ENCODE assay signal across 27 cellular contexts in genomic region chr12:63997198-63997597, GRCh38.
DNase-seq lines count a peak whose midpoint lies in the region; TF ChIP-seq lines count a peak whose summit lies in the region.
"Had no signal": no experiment of that assay in that cellular context is flagged by ENCODE, and none has a peak within 500 bp of the region (broad histone marks: within the 10 kb centered on the region; RNA-seq: fewer than 3 reads in every experiment).

No MANE protein-coding gene starts in this region.

- H3K36me3 Mint-ChIP-seq in activated CD4-positive, alpha-beta T cell treated with anti-CD3 and anti-CD28 coated beads, Interleukin-2, amount 10 ng/mL, durations not matched to agents 24 days and 14 days (ENCODE audit: low read depth), result no peaks in the 10 kb centered on the region
- H3K36me3 Mint-ChIP-seq: CD14-positive monocyte; CD8-positive, alpha-beta memory T cell; IgD-negative memory B cell had no signal

- H3K4me3 Mint-ChIP-seq in activated CD4-positive, alpha-beta T cell treated with anti-CD3 and anti-CD28 coated beads, Interleukin-2, amount 10 ng/mL, durations not matched to agents 24 days and 14 days, result no peak overlapping the region
- H3K4me3 Mint-ChIP-seq: CD14-positive monocyte; CD8-positive, alpha-beta memory T cell; IgD-negative memory B cell had no signal

- H3K9ac ChIP-seq in mammary epithelial cell (ENCODE audit: insufficient read depth, low read length), result no peak overlapping the region
- H3K9ac ChIP-seq: KMS-11 had no signal

- H3K79me2 ChIP-seq in mammary epithelial cell (ENCODE audit: insufficient read depth, low read length), result peaks cover 23% of the 10 kb centered on the region

- BruUV-seq in mammary epithelial cell (replicated peaks; lab: Mats Ljungman, UMichigan), result no TSS peak

- intact Hi-C loops in mammary epithelial cell (cut with micrococcal nuclease), result no loop called here
- intact Hi-C loops in activated CD4-positive, alpha-beta T cell treated with anti-CD3 and anti-CD28 coated beads, Interleukin-2, amount 10 ng/mL, durations not matched to agents 24 days and 14 days (cut with micrococcal nuclease), result no loop called here

- dilution Hi-C loops in mammary epithelial cell (cut with HindIII; ENCODE audit: low sequenced_read_pairs), result no loop called here

- H3K9me3 ChIP-seq in mammary epithelial cell (replicated peaks; ENCODE audit: insufficient read depth, low read length) (no peaks in the 10 kb centered on the region), suprapubic skin (no peaks in the 10 kb centered on the region)
- H3K9me3 ChIP-seq: BE2C had no signal

- H3K27ac Mint-ChIP-seq in activated CD4-positive, alpha-beta T cell treated with anti-CD3 and anti-CD28 coated beads, Interleukin-2, amount 10 ng/mL, durations not matched to agents 24 days and 14 days, result no peak overlapping the region
- H3K27ac Mint-ChIP-seq: CD14-positive monocyte; CD8-positive, alpha-beta memory T cell; IgD-negative memory B cell had no signal

- DNase-seq in RWPE1 (ENCODE audit: low spot score) (peak; percentile 5), mammary epithelial cell (peak; percentile 66), fibroblast of villous mesenchyme (ENCODE audit: low read depth) (peak; percentile 48), NCI-H1417 (lab: John Stamatoyannopoulos, UW) (no peak), NCI-H774 (lab: John Stamatoyannopoulos, UW) (no peak), suprapubic skin (ENCODE audit: low spot score in 2 of 2) (no peak)
- no peak for DNase-seq in activated CD4-positive, alpha-beta T cell treated with anti-CD3 and anti-CD28 coated beads, Interleukin-2, amount 10 ng/mL, durations not matched to agents 24 days and 14 days
- DNase-seq: BE2C; CD8-positive, alpha-beta memory T cell; DMS79 treated with DMSO at 0.1 percent for 48 hours; GF-D8; HCEC 1CT; NCI-H1048; NCI-H1417 treated with DMSO at 0.1 percent for 48 hours; NCI-H1694 treated with DMSO at 0.1 percent for 48 hours; NCI-H2081 treated with DMSO at 0.1 percent for 48 hours; NCI-H446; NCI-H524 treated with DMSO at 0.1 percent for 48 hours; NCI-H82; NK-92 treated with Interleukin-12 subunit alpha and Interleukin-12 subunit beta, amount 100 ng/mL, for 24 hours; PC-9; RPMI8226; SHP77 treated with DMSO at 0.1 percent for 48 hours had no signal

- TF ChIP-seq EP300 in suprapubic skin (IDR thresholded peaks at IDR 0.05), result no peak

- no peaks in the 10 kb centered on the region for H3K27me3 Mint-ChIP-seq in activated CD4-positive, alpha-beta T cell treated with anti-CD3 and anti-CD28 coated beads, Interleukin-2, amount 10 ng/mL, durations not matched to agents 24 days and 14 days

- CTCF ChIA-PET in RWPE1 (lab: Yijun Ruan, JAX) (no interaction called here), mammary epithelial cell (lab: Charles Lee; ENCODE audit: low non-redundant PET) (no interaction called here)

- POLR2A ChIA-PET in RWPE1 (lab: Yijun Ruan, JAX; ENCODE audit: low non-redundant PET), result no interaction called here

- TF ChIP-seq CTCF in RWPE1 (conservative IDR thresholded peaks at IDR 0.05; ENCODE audit: low read depth) (no peak), mammary epithelial cell (conservative IDR thresholded peaks at IDR 0.05 in 1 of 2, IDR thresholded peaks at IDR 0.05 in 1 of 2; ENCODE audit: extremely low read depth in 1 of 2, insufficient read depth in 1 of 2, low read depth in 1 of 2, low read length in 2 of 2) (no peak), fibroblast of villous mesenchyme (IDR thresholded peaks at IDR 0.05; ENCODE audit: insufficient read depth, low read depth, low read length) (no peak), suprapubic skin (IDR thresholded peaks at IDR 0.05) (no peak)

- H3K4me2 ChIP-seq in mammary epithelial cell (ENCODE audit: insufficient read depth, low read depth, low read length), result peak overlapping the region; percentile 65
- H3K4me2 ChIP-seq: KMS-11, PC-9 had no signal

- H3K4me1 ChIP-seq in mammary epithelial cell (ENCODE audit: insufficient read depth, low read length), result peaks cover 33% of the 10 kb centered on the region
- H3K4me1 ChIP-seq in suprapubic skin, result peaks cover 20% of the 10 kb centered on the region

- H2AFZ ChIP-seq in mammary epithelial cell (ENCODE audit: low read depth, low read length), result no peak overlapping the region
- H2AFZ ChIP-seq: PC-9 had no signal

- H3K27ac ChIP-seq in RWPE1 (no peak overlapping the region), mammary epithelial cell (ENCODE audit: insufficient read depth, low read depth, low read length) (peak overlapping the region; percentile 30), suprapubic skin (no peak overlapping the region)
- H3K27ac ChIP-seq: HL-60, KMS-11, PC-9 had no signal

- TF ChIP-seq POLR2A in suprapubic skin (IDR thresholded peaks at IDR 0.05), result no peak

- no peaks in the 10 kb centered on the region for H3K4me1 Mint-ChIP-seq in activated CD4-positive, alpha-beta T cell treated with anti-CD3 and anti-CD28 coated beads, Interleukin-2, amount 10 ng/mL, durations not matched to agents 24 days and 14 days
- H3K4me1 Mint-ChIP-seq: CD14-positive monocyte; CD8-positive, alpha-beta memory T cell; IgD-negative memory B cell had no signal

- WGBS in mammary epithelial cell (ENCODE audit: low coverage, missing lambda C conversion rate), result 100% methylated on average over 1 of the region's 1 CpG
- WGBS in suprapubic skin, result 87% methylated on average over 1 of the region's 1 CpG

- in situ Hi-C loops in mammary epithelial cell (cut with MboI; ENCODE audit: low sequenced_read_pairs in 2 of 2), result no loop called here

- H4K20me1 ChIP-seq in mammary epithelial cell (ENCODE audit: insufficient read depth, low read length), result no peaks in the 10 kb centered on the region

- H3K4me3 ChIP-seq in mammary epithelial cell (replicated peaks in 1 of 3; ENCODE audit: insufficient read depth in 1 of 3, low read depth in 2 of 3, low read length in 3 of 3), result no peak overlapping the region
- no peak overlapping the region for H3K4me3 ChIP-seq in fibroblast of villous mesenchyme (ENCODE audit: low read depth, low read length)
- H3K4me3 ChIP-seq in suprapubic skin, result no peak overlapping the region
- H3K4me3 ChIP-seq: PC-9 had no signal

- no peaks in the 10 kb centered on the region for H3K27me3 ChIP-seq in mammary epithelial cell (ENCODE audit: insufficient read depth, low read length)
- no peaks in the 10 kb centered on the region for H3K27me3 ChIP-seq in suprapubic skin
- H3K27me3 ChIP-seq: BE2C had no signal

- H3K36me3 ChIP-seq in mammary epithelial cell (ENCODE audit: insufficient read depth, low read length), result no peaks in the 10 kb centered on the region
- no peaks in the 10 kb centered on the region for H3K36me3 ChIP-seq in suprapubic skin

- no peaks in the 10 kb centered on the region for H3K9me3 Mint-ChIP-seq in activated CD4-positive, alpha-beta T cell treated with anti-CD3 and anti-CD28 coated beads, Interleukin-2, amount 10 ng/mL, durations not matched to agents 24 days and 14 days
- H3K9me3 Mint-ChIP-seq: IgD-negative memory B cell had no signal

Comparison
In these comparisons a context has a peak if more than half of its experiments do, and no peak if none do; other contexts are left out.
1. DNase-seq: peak in RWPE1 (single experiment), mammary epithelial cell (single experiment) and fibroblast of villous mesenchyme (single experiment); none in NCI-H1417 (0 of 3), NCI-H774 (single experiment), suprapubic skin (0 of 2) and activated CD4-positive, alpha-beta T cell treated with anti-CD3 and anti-CD28 coated beads, Interleukin-2, amount 10 ng/mL, durations not matched to agents 24 days and 14 days (single experiment).